ENCODE assay signal across 2 cellular contexts in genomic region chr17:27233059-27233458, GRCh38.
TF ChIP-seq lines count a peak whose summit lies in the region.

No MANE protein-coding gene starts in this region.

TF ChIP-seq in K562, 482 proteins besides CTCF, POLR2A, EP300 and RAD21 (continued from another document):
- TF ChIP-seq CREB3 (tag; conservative IDR thresholded peaks at IDR 0.05; ENCODE audit: low read depth) = no peak
- TF ChIP-seq ELK1 (CRISPR knock-in tag; IDR thresholded peaks at IDR 0.05) = no peak
- TF ChIP-seq BRD4 (IDR thresholded peaks at IDR 0.05) = no peak
- peak; percentile 63 for TF ChIP-seq NFIC (IDR thresholded peaks at IDR 0.05)
- no peak for TF ChIP-seq MAX (CRISPR knock-in tag; IDR thresholded peaks at IDR 0.05)
- no peak for TF ChIP-seq POU5F1 (IDR thresholded peaks at IDR 0.05; ENCODE audit: borderline replicate concordance, low read depth, low read length, partially characterized antibody)
- no peak for TF ChIP-seq TRIM25 (IDR thresholded peaks at IDR 0.05; ENCODE audit: borderline replicate concordance)
- TF ChIP-seq CHD4 (IDR thresholded peaks at IDR 0.05; ENCODE audit: insufficient read depth, insufficient replicate concordance, low read depth, low read length, poor library complexity, severe bottlenecking) = no peak
- peak; percentile 3 for TF ChIP-seq NFYB (IDR thresholded peaks at IDR 0.05; ENCODE audit: extremely low read depth, insufficient read length)
- TF ChIP-seq CBX2 (IDR thresholded peaks at IDR 0.05; ENCODE audit: insufficient read depth, low read length, poor library complexity, severe bottlenecking) = no peak
- no peak for TF ChIP-seq GABPA (tag; conservative IDR thresholded peaks at IDR 0.05; ENCODE audit: low read depth)
- no peak for TF ChIP-seq ETV5 (CRISPR knock-in tag; IDR thresholded peaks at IDR 0.05; ENCODE audit: low read depth)
- no peak for TF ChIP-seq CC2D1A (IDR thresholded peaks at IDR 0.05)
- peak; percentile 57 for TF ChIP-seq USF2 (CRISPR knock-in tag; IDR thresholded peaks at IDR 0.05)
- no peak for TF ChIP-seq SIN3B (IDR thresholded peaks at IDR 0.05; ENCODE audit: low read depth)
- TF ChIP-seq ZNF668 (CRISPR knock-in tag; IDR thresholded peaks at IDR 0.05) = no peak
- TF ChIP-seq MLLT1 (IDR thresholded peaks at IDR 0.05) = no peak
- no peak for TF ChIP-seq GTF2F1 (IDR thresholded peaks at IDR 0.05; ENCODE audit: low read depth, low read length)
- TF ChIP-seq THRAP3 (IDR thresholded peaks at IDR 0.05; ENCODE audit: borderline replicate concordance) = no peak

TF ChIP-seq in GM23338, 12 proteins besides CTCF, POLR2A, EP300 and RAD21 (continued from another document):
- no peak for TF ChIP-seq ZNF462 (CRISPR knock-in tag; IDR thresholded peaks at IDR 0.05)
- TF ChIP-seq EZH2phosphoT487 (IDR thresholded peaks at IDR 0.05; ENCODE audit: unreplicated experiment) = no peak
- TF ChIP-seq CREB1 (CRISPR knock-in tag; IDR thresholded peaks at IDR 0.05; ENCODE audit: low read depth) = no peak
- no peak for TF ChIP-seq ZNF331 (CRISPR knock-in tag; IDR thresholded peaks at IDR 0.05; ENCODE audit: low read depth)
- TF ChIP-seq NANOG (IDR thresholded peaks at IDR 0.05; ENCODE audit: borderline replicate concordance) = no peak
- TF ChIP-seq REST (IDR thresholded peaks at IDR 0.05; ENCODE audit: unreplicated experiment) = no peak
- TF ChIP-seq STAT1 (IDR thresholded peaks at IDR 0.05; ENCODE audit: unreplicated experiment) = no peak
- no peak for TF ChIP-seq ZNF114 (CRISPR knock-in tag; IDR thresholded peaks at IDR 0.05)
- no peak for TF ChIP-seq JUNB (IDR thresholded peaks at IDR 0.05; ENCODE audit: unreplicated experiment)
- TF ChIP-seq EZH2 (IDR thresholded peaks at IDR 0.05; ENCODE audit: low read depth, unreplicated experiment) = no peak
- TF ChIP-seq ETS1 (IDR thresholded peaks at IDR 0.05) = no peak
